ENCODE assay signal across 18 cellular contexts in the genomic region with DNA sequence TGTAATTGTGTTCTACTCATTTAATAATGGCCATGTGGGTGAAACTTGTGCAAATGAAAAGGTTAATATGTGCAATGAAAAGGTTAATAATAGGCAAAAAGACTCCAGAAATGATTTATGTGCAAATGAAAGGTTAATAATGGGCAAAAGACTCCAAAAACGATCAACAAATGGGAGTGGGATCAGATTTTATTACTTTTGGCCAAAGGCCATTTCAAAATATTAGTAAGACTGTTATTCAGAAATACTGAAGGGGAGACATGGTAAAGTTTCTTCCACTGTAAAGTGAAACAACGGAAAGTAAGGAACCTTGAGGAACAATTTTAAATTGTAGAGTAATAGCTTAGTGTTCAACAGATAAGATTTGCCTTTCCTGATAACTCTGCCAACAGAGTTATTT.
"Had no signal": no experiment of that assay in that cellular context is flagged by ENCODE, and none has a peak within 500 bp of the region (broad histone marks: within the 10 kb centered on the region; RNA-seq: fewer than 3 reads in every experiment).

No MANE protein-coding gene starts in this region.

- H3K27ac ChIP-seq: foreskin keratinocyte, left lung, neutrophil, sigmoid colon, skin epidermis, stomach, thyroid gland had no signal

- H3K36me3 Mint-ChIP-seq: type B pancreatic cell had no signal

- H3K9me3 ChIP-seq: esophagus squamous epithelium, left lung, neutrophil, sigmoid colon, stomach, thyroid gland had no signal

- H3K27me3 Mint-ChIP-seq: naive thymus-derived CD4-positive, alpha-beta T cell; type B pancreatic cell had no signal

- H3K9me3 Mint-ChIP-seq: immature natural killer cell; naive thymus-derived CD4-positive, alpha-beta T cell; type B pancreatic cell had no signal

- H3K4me1 ChIP-seq: esophagus squamous epithelium, foreskin keratinocyte, left lung, thyroid gland had no signal

- H3K27me3 ChIP-seq: esophagus squamous epithelium, foreskin keratinocyte, left lung, neutrophil, sigmoid colon, stomach, thyroid gland had no signal

- H3K4me3 ChIP-seq: esophagus squamous epithelium, left lung, sigmoid colon, skin epidermis, stomach, thyroid gland had no signal

- H3K4me3 Mint-ChIP-seq: immature natural killer cell; naive thymus-derived CD4-positive, alpha-beta T cell; type B pancreatic cell had no signal

- H3K27ac Mint-ChIP-seq: immature natural killer cell; naive thymus-derived CD4-positive, alpha-beta T cell; type B pancreatic cell had no signal

- ATAC-seq: foreskin keratinocyte; left lung; naive thymus-derived CD4-positive, alpha-beta T cell had no signal

- H3K36me3 ChIP-seq: esophagus squamous epithelium, left lung, neutrophil, thyroid gland had no signal

- DNase-seq: cortex of kidney; effector memory CD4-positive, alpha-beta T cell; esophagus squamous epithelium; foreskin keratinocyte; immature natural killer cell; left lung; mesendoderm; naive thymus-derived CD4-positive, alpha-beta T cell; posterior cingulate gyrus; sigmoid colon; stimulated activated CD4-positive, alpha-beta T cell treated with anti-CD3 and anti-CD28 coated beads, Interleukin-12 subunit alpha, Interleukin-12 subunit beta, amount 100 ng/mL, for 4 hours; stimulated activated naive CD4-positive, alpha-beta T cell; stomach; substantia nigra; thyroid gland had no signal
